In genomic region chr20:62141397-62142251, GRCh38 we compare ENCODE assay signal across 8 cellular contexts. TPM values are rescaled to one million over a fixed set of nuclear protein-coding genes. Genes with fewer than 3 reads are reported as not detected.
A peak's percentile ranks its signal among the peaks of the same experiment; 100 is the strongest.
DNase-seq lines count a peak whose midpoint lies in the region; ATAC-seq and TF ChIP-seq lines count a peak whose summit lies in the region.

No MANE protein-coding gene starts in this region.

- peak; percentile 76 for TF ChIP-seq CTCF in PC-3 (conservative IDR thresholded peaks at IDR 0.05; ENCODE audit: low read depth, low read length)

- peaks cover 24% of the 10 kb centered on the region for H3K4me1 ChIP-seq in PC-3 (ENCODE audit: insufficient read depth, low read length)

- H3K9me2 ChIP-seq in PC-3 (replicated peaks; ENCODE audit: low read length), result no peaks in the 10 kb centered on the region

- intact Hi-C loops in PC-3 (cut with micrococcal nuclease), result no loop called here

- H2AFZ ChIP-seq in PC-3 (ENCODE audit: low read length), result no peak overlapping the region

- H4K20me1 ChIP-seq in PC-3 (ENCODE audit: low read length), result peaks cover 63% of the 10 kb centered on the region

- BruUV-seq in PC-3 (replicated peaks; lab: Mats Ljungman, UMichigan), result TSS peak; percentile 35

- ATAC-seq in PC-3, result peak; percentile 9
- no peak for ATAC-seq in HG03469 (IDR thresholded peaks at IDR 0.05; ENCODE audit: unreplicated experiment)
- ATAC-seq in GM18502 (IDR thresholded peaks at IDR 0.05; ENCODE audit: poor library complexity, unreplicated experiment), result no peak

- POLR2A ChIA-PET in PC-3 (lab: Charles Lee; ENCODE audit: unreplicated experiment), result no interaction called here

- CTCF ChIA-PET in PC-3 (lab: Charles Lee), result interaction anchor here (0.6 to 1.2 kb wide), 4 partner anchors 18 to 131 kb away, joined by 3 to 5 read pairs (median 4); no protein-coding TSS in a partner anchor

- H3F3A ChIP-seq in PC-3 (ENCODE audit: low read length, unreplicated experiment), result no peaks in the 10 kb centered on the region

- peak; percentile 40 for DNase-seq in stimulated activated CD4-positive, alpha-beta T cell treated with anti-CD3 and anti-CD28 coated beads, Interleukin-15, amount 100 ng/mL, for 24 hours
- DNase-seq in stimulated activated CD4-positive, alpha-beta T cell treated with anti-CD3 and anti-CD28 coated beads, Interleukin-4, amount 100 ng/mL, for 4 hours, result no peak
- DNase-seq in PC-3 (peak; percentile 41), mucosa of gallbladder (ENCODE audit: low spot score) (peak; percentile 18), H4 (ENCODE audit: low spot score) (no peak)

- H3K9me3 ChIP-seq in PC-3 (ENCODE audit: low read length), result no peaks in the 10 kb centered on the region

- peaks cover 69% of the 10 kb centered on the region for H3K79me2 ChIP-seq in PC-3 (ENCODE audit: low read length)

- peak overlapping the region; percentile 92 for H3K4me2 ChIP-seq in PC-3 (ENCODE audit: low read length)

- no peaks in the 10 kb centered on the region for H3K27me3 ChIP-seq in PC-3 (ENCODE audit: low read length)

- H3K9ac ChIP-seq in PC-3 (ENCODE audit: low read length), result peak overlapping the region; percentile 91

- no peak overlapping the region for H3K27ac ChIP-seq in PC-3 (ENCODE audit: low read length)
- H3K27ac ChIP-seq in cingulate gyrus (ENCODE audit: low read depth, low read length), result peak overlapping the region; percentile 0

- peaks cover 45% of the 10 kb centered on the region for H3K36me3 ChIP-seq in PC-3 (ENCODE audit: low read depth, low read length)

- H3K4me3 ChIP-seq in PC-3 (ENCODE audit: low read length), result peak overlapping the region; percentile 85

RNA-seq across cellular contexts. Expression of gene PSMA7, which starts 1.6 kb away (rescaled TPM):
- 751 and 808 TPM in 2 replicates for total RNA-seq in PC-3 (2014; rRNA removed)
- total RNA-seq in mucosa of gallbladder, result 189 TPM
- 694 and 771 TPM in 2 replicates for total RNA-seq in H4 (2014; rRNA removed; shearing (Covaris generic))

RNA-seq across cellular contexts. Expression of gene SS18L1, which starts 1.9 kb away (rescaled TPM):
- 17.9 and 19.1 TPM in 2 replicates for total RNA-seq in PC-3 (2014; rRNA removed)
- 14.2 TPM for total RNA-seq in mucosa of gallbladder
- 3.3 TPM in 2 replicates for total RNA-seq in H4 (2014; rRNA removed; shearing (Covaris generic))

RNA-seq across cellular contexts. Expression of gene LSM14B, which starts 19.3 kb away (rescaled TPM):
- total RNA-seq in PC-3 (2014; rRNA removed) (50.1 and 51.8 TPM in 2 replicates), mucosa of gallbladder (48.3 TPM)
- 29.3 and 36.7 TPM in 2 replicates for total RNA-seq in H4 (2014; rRNA removed; shearing (Covaris generic))

RNA-seq across cellular contexts. Expression of gene MTG2, which starts 41.2 kb away (rescaled TPM):
- total RNA-seq in PC-3 (2014; rRNA removed), result 33.9 and 40.5 TPM in 2 replicates
- 38.0 TPM for total RNA-seq in mucosa of gallbladder
- total RNA-seq in H4 (2014; rRNA removed; shearing (Covaris generic)), result 13.3 and 18.0 TPM in 2 replicates

Comparison
In these comparisons a context has a peak if more than half of its experiments do, and no peak if none do; other contexts are left out.
1. DNase-seq: peak in stimulated activated CD4-positive, alpha-beta T cell treated with anti-CD3 and anti-CD28 coated beads, Interleukin-15, amount 100 ng/mL, for 24 hours (single experiment), PC-3 (single experiment) and mucosa of gallbladder (single experiment); none in stimulated activated CD4-positive, alpha-beta T cell treated with anti-CD3 and anti-CD28 coated beads, Interleukin-4, amount 100 ng/mL, for 4 hours (0 of 2) and H4 (single experiment).